In genomic region chr1:164592634-164593033, GRCh38 we compare ENCODE assay signal across 30 cellular contexts. TPM values are rescaled to one million over a fixed set of nuclear protein-coding genes. Genes with fewer than 3 reads are reported as not detected.
DNase-seq lines count a peak whose midpoint lies in the region; ATAC-seq, FAIRE-seq and TF ChIP-seq lines count a peak whose summit lies in the region.
"Had no signal": no experiment of that assay in that cellular context is flagged by ENCODE, and none has a peak within 500 bp of the region (broad histone marks: within the 10 kb centered on the region; RNA-seq: fewer than 3 reads in every experiment).

No MANE protein-coding gene starts in this region.

- H3K36me3 Mint-ChIP-seq in astrocyte (ENCODE audit: low read depth, unreplicated experiment), result peaks cover 2% of the 10 kb centered on the region
- peaks cover 1% of the 10 kb centered on the region for H3K36me3 Mint-ChIP-seq in effector memory CD8-positive, alpha-beta T cell (ENCODE audit: insufficient read depth)
- H3K36me3 Mint-ChIP-seq: activated naive CD8-positive, alpha-beta T cell had no signal

- peak overlapping the region; percentile 51 for H3K4me2 ChIP-seq in astrocyte (ENCODE audit: low read length)
- H3K4me2 ChIP-seq in smooth muscle cell, result no peak overlapping the region

- H3K27me3 Mint-ChIP-seq in astrocyte (ENCODE audit: low read depth, unreplicated experiment), result no peaks in the 10 kb centered on the region
- peaks cover 0 to 5% of the 10 kb centered on the region in 2 donors for H3K27me3 Mint-ChIP-seq in effector memory CD8-positive, alpha-beta T cell

- H3K9me3 Mint-ChIP-seq in astrocyte (ENCODE audit: unreplicated experiment), result no peaks in the 10 kb centered on the region
- H3K9me3 Mint-ChIP-seq in effector memory CD8-positive, alpha-beta T cell, result no peaks in the 10 kb centered on the region
- H3K9me3 Mint-ChIP-seq: activated CD4-positive, alpha-beta T cell treated with anti-CD3 and anti-CD28 coated beads, Interleukin-2, amount 10 ng/mL, durations not matched to agents 24 days and 14 days; neural crest cell had no signal

- H3K4me3 Mint-ChIP-seq in astrocyte (ENCODE audit: unreplicated experiment), result peak overlapping the region; percentile 54
- no peak overlapping the region for H3K4me3 Mint-ChIP-seq in effector memory CD8-positive, alpha-beta T cell
- H3K4me3 Mint-ChIP-seq: activated CD4-positive, alpha-beta T cell treated with anti-CD3 and anti-CD28 coated beads, Interleukin-2, amount 10 ng/mL, durations not matched to agents 24 days and 14 days; activated naive CD8-positive, alpha-beta T cell; activated T-helper 17 cell treated with anti-CD3 and anti-CD28 coated beads, Interleukin-2, amount 50 U/mL, for 72 hours; T-helper 17 cell had no signal

- ATAC-seq in lower lobe of right lung, result no peak
- ATAC-seq in HG02884 (IDR thresholded peaks at IDR 0.05; ENCODE audit: unreplicated experiment), result no peak
- no peak for ATAC-seq in effector memory CD8-positive, alpha-beta T cell (replicated peaks)
- ATAC-seq: activated T-helper 17 cell treated with anti-CD3 and anti-CD28 coated beads, Interleukin-2, amount 50 U/mL, for 72 hours; esophagus mucosa; gastrocnemius medialis; left cardiac atrium; stimulated activated naive CD8-positive, alpha-beta T cell treated with anti-CD3 and anti-CD28 coated beads, Interleukin-15, Interleukin-2, amounts not matched to agents 100 U/mL and 50 U/mL, for 24 hours; T-helper 17 cell; upper lobe of right lung had no signal

- DNase-seq in astrocyte (ENCODE audit: low read depth) (no peak), lower lobe of right lung (no peak), smooth muscle cell (lab: John Stamatoyannopoulos, UW; ENCODE audit: unreplicated experiment) (no peak), BE2C (no peak), NCI-H510A (lab: John Stamatoyannopoulos, UW) (no peak)
- no peak for DNase-seq in effector memory CD8-positive, alpha-beta T cell
- DNase-seq: activated CD4-positive, alpha-beta T cell treated with anti-CD3 and anti-CD28 coated beads, Interleukin-2, amount 10 ng/mL, durations not matched to agents 24 days and 14 days; C1 segment of cervical spinal cord; Calu3; effector CD8-positive, alpha-beta T cell; gastrocnemius medialis; left cardiac atrium; NCI-H1105; NCI-H2029 treated with DMSO at 0.1 percent for 48 hours; NCI-H446 treated with DMSO at 0.1 percent for 48 hours; NK-92 treated with Interleukin-12 subunit alpha and Interleukin-12 subunit beta, amount 100 ng/mL, for 24 hours; Peyer's patch; psoas muscle; SJCRH30; spleen; stimulated activated CD4-positive, alpha-beta T cell treated with anti-CD3 and anti-CD28 coated beads, Interleukin-4, amount 100 ng/mL, for 24 hours; stimulated activated naive CD8-positive, alpha-beta T cell treated with anti-CD3 and anti-CD28 coated beads, Interleukin-15, Interleukin-2, amounts not matched to agents 100 U/mL and 50 U/mL, for 24 hours; T-helper 17 cell; upper lobe of right lung had no signal

- peaks cover 39% of the 10 kb centered on the region for H3K4me1 Mint-ChIP-seq in astrocyte (ENCODE audit: low read depth, unreplicated experiment)
- H3K4me1 Mint-ChIP-seq in effector memory CD8-positive, alpha-beta T cell (ENCODE audit: low read depth in 2 of 2), result no peaks in the 10 kb centered on the region
- H3K4me1 Mint-ChIP-seq: activated CD4-positive, alpha-beta T cell treated with anti-CD3 and anti-CD28 coated beads, Interleukin-2, amount 10 ng/mL, durations not matched to agents 24 days and 14 days; activated T-helper 17 cell treated with anti-CD3 and anti-CD28 coated beads, Interleukin-2, amount 50 U/mL, for 72 hours; T-helper 17 cell had no signal

- peaks cover 68% of the 10 kb centered on the region for H3K4me1 ChIP-seq in HUES48 (ENCODE audit: control insufficient read depth, insufficient read depth, low read length)
- H3K4me1 ChIP-seq in astrocyte (ENCODE audit: insufficient read depth, low read length), result peaks cover 19% of the 10 kb centered on the region
- H3K4me1 ChIP-seq in lower lobe of right lung, result peaks cover 35% of the 10 kb centered on the region
- peaks cover 43% of the 10 kb centered on the region for H3K4me1 ChIP-seq in smooth muscle cell (ENCODE audit: low read depth)
- no peaks in the 10 kb centered on the region for H3K4me1 ChIP-seq in BE2C

- H3F3A ChIP-seq in smooth muscle cell (ENCODE audit: low read depth), result peaks cover under 1% of the 10 kb centered on the region

- 85% methylated on average over 5 of the region's 5 CpGs for WGBS in smooth muscle cell (ENCODE audit: low lambda C conversion rate)

- no peaks in the 10 kb centered on the region for H4K20me1 ChIP-seq in astrocyte (ENCODE audit: insufficient read depth, low read length)
- H4K20me1 ChIP-seq in smooth muscle cell (ENCODE audit: low read depth), result peaks cover 17% of the 10 kb centered on the region

- H3K27me3 ChIP-seq in HUES48 (ENCODE audit: control insufficient read depth, insufficient read depth, low read length), result no peaks in the 10 kb centered on the region
- H3K27me3 ChIP-seq in astrocyte (ENCODE audit: insufficient read depth, low read length), result no peaks in the 10 kb centered on the region
- H3K27me3 ChIP-seq in lower lobe of right lung (ENCODE audit: low read depth), result no peaks in the 10 kb centered on the region
- H3K27me3 ChIP-seq in smooth muscle cell (ENCODE audit: low read depth), result no peaks in the 10 kb centered on the region
- no peaks in the 10 kb centered on the region for H3K27me3 ChIP-seq in BE2C
- H3K27me3 ChIP-seq: gastrocnemius medialis, Peyer's patch, SJCRH30, upper lobe of right lung had no signal

- no peak for FAIRE-seq in astrocyte (lab: Jason Lieb, UNC)

- H3K4me3 ChIP-seq in HUES48 (ENCODE audit: low read depth, low read length), result no peak overlapping the region
- no peak overlapping the region for H3K4me3 ChIP-seq in astrocyte (ENCODE audit: insufficient read depth, low read depth, low read length)
- H3K4me3 ChIP-seq in lower lobe of right lung, result no peak overlapping the region
- no peak overlapping the region for H3K4me3 ChIP-seq in smooth muscle cell
- H3K4me3 ChIP-seq in BE2C (ENCODE audit: low read depth, low read length), result no peak overlapping the region
- H3K4me3 ChIP-seq: gastrocnemius medialis, Peyer's patch, psoas muscle, SJCRH30, spleen, upper lobe of right lung had no signal

- TF ChIP-seq CTCF in astrocyte (IDR thresholded peaks at IDR 0.05; ENCODE audit: insufficient read depth, low read depth, low read length) (no peak), lower lobe of right lung (IDR thresholded peaks at IDR 0.05) (no peak), smooth muscle cell (IDR thresholded peaks at IDR 0.05; ENCODE audit: borderline replicate concordance, insufficient read depth, poor library complexity, severe bottlenecking) (no peak), BE2C (IDR thresholded peaks at IDR 0.05; ENCODE audit: low read depth, low read length) (no peak)

- intact Hi-C loops in lower lobe of right lung (cut with DNase I), result no loop called here

- H3K36me3 ChIP-seq in HUES48 (ENCODE audit: control insufficient read depth, insufficient read depth, low read length) (peaks cover 28% of the 10 kb centered on the region), astrocyte (ENCODE audit: insufficient read depth, low read length) (no peaks in the 10 kb centered on the region), lower lobe of right lung (no peaks in the 10 kb centered on the region), smooth muscle cell (ENCODE audit: low read depth) (no peaks in the 10 kb centered on the region), BE2C (no peaks in the 10 kb centered on the region)
- H3K36me3 ChIP-seq: gastrocnemius medialis, SJCRH30, spleen, upper lobe of right lung had no signal

- H3K27ac ChIP-seq in HUES48 (ENCODE audit: low read depth, low read length) (peak overlapping the region; percentile 46), astrocyte (ENCODE audit: low read depth, low read length) (no peak overlapping the region), lower lobe of right lung (peak overlapping the region; percentile 14), smooth muscle cell (ENCODE audit: low read depth) (peak overlapping the region; percentile 35)
- H3K27ac ChIP-seq: gastrocnemius medialis, Peyer's patch, psoas muscle, SJCRH30, spleen, upper lobe of right lung had no signal

- H3K9ac ChIP-seq in HUES48 (ENCODE audit: low read depth, low read length), result no peak overlapping the region
- H3K9ac ChIP-seq in astrocyte (ENCODE audit: low read length), result no peak overlapping the region
- H3K9ac ChIP-seq in smooth muscle cell (ENCODE audit: low read depth), result no peak overlapping the region

- no peaks in the 10 kb centered on the region for H3K9me3 ChIP-seq in HUES48 (ENCODE audit: control insufficient read depth, insufficient read depth, low read length)
- no peaks in the 10 kb centered on the region for H3K9me3 ChIP-seq in astrocyte (ENCODE audit: insufficient read depth, low read depth, low read length)
- H3K9me3 ChIP-seq in lower lobe of right lung, result no peaks in the 10 kb centered on the region
- no peaks in the 10 kb centered on the region for H3K9me3 ChIP-seq in smooth muscle cell (replicated peaks; ENCODE audit: low read depth)
- H3K9me3 ChIP-seq in BE2C, result no peaks in the 10 kb centered on the region
- H3K9me3 ChIP-seq: gastrocnemius medialis, Peyer's patch, psoas muscle, SJCRH30, spleen, upper lobe of right lung had no signal

- H2AFZ ChIP-seq in astrocyte (ENCODE audit: low read depth, low read length), result no peak overlapping the region
- H2AFZ ChIP-seq in smooth muscle cell (ENCODE audit: low read depth), result no peak overlapping the region

- peak overlapping the region; percentile 95 for H3K27ac Mint-ChIP-seq in astrocyte (ENCODE audit: unreplicated experiment)
- H3K27ac Mint-ChIP-seq in effector memory CD8-positive, alpha-beta T cell, result no peak overlapping the region
- H3K27ac Mint-ChIP-seq: activated CD4-positive, alpha-beta T cell treated with anti-CD3 and anti-CD28 coated beads, Interleukin-2, amount 10 ng/mL, durations not matched to agents 24 days and 14 days; activated naive CD8-positive, alpha-beta T cell; activated T-helper 17 cell treated with anti-CD3 and anti-CD28 coated beads, Interleukin-2, amount 50 U/mL, for 72 hours; T-helper 17 cell had no signal

- H3K79me2 ChIP-seq in astrocyte (ENCODE audit: insufficient read depth, low read length) (peaks cover 7% of the 10 kb centered on the region), smooth muscle cell (ENCODE audit: low read depth) (peaks cover 72% of the 10 kb centered on the region)

RNA-seq across cellular contexts. Expression of gene PBX1, which starts 33.6 kb away (rescaled TPM):
- total RNA-seq in astrocyte (34.2 and 37.2 TPM in 2 replicates), lower lobe of right lung (58.1 TPM), smooth muscle cell (53.4 and 70.8 TPM in 2 replicates)
- 8.1 and 16.1 TPM in 2 replicates for polyA plus RNA-seq in smooth muscle cell
- 25.9 TPM for polyA plus RNA-seq in BE2C (2012; ENCODE audit: insufficient read depth, insufficient read length, low read depth)
- total RNA-seq: activated CD4-positive, alpha-beta T cell treated with anti-CD3 and anti-CD28 coated beads, Interleukin-2, amount 10 ng/mL, durations not matched to agents 24 days and 14 days had no signal
